Comparison of ENCODE assay signal across 16 cellular contexts in genomic region chr1:6884652-6885153, GRCh38.
"Had no signal": no experiment of that assay in that cellular context is flagged by ENCODE, and none has a peak within 500 bp of the region (broad histone marks: within the 10 kb centered on the region; RNA-seq: fewer than 3 reads in every experiment).

No MANE protein-coding gene starts in this region.

- H3K4me3 Mint-ChIP-seq: activated naive CD4-positive, alpha-beta T cell treated with anti-CD3 and anti-CD28 coated beads, Interleukin-2, amount 10 ng/mL, durations not matched to agents 7 days and 5 days; brain; central memory CD8-positive, alpha-beta T cell; immature natural killer cell; stimulated activated naive CD8-positive, alpha-beta T cell treated with anti-CD3 and anti-CD28 coated beads, Interleukin-15, Interleukin-2, amounts not matched to agents 100 ng/mL and 50 ng/mL, for 24 hours had no signal

- H3K36me3 Mint-ChIP-seq: activated naive CD4-positive, alpha-beta T cell treated with anti-CD3 and anti-CD28 coated beads, Interleukin-2, amount 10 ng/mL, durations not matched to agents 7 days and 5 days had no signal

- DNase-seq: activated CD4-positive, alpha-beta T cell treated with anti-CD3 and anti-CD28 coated beads for 4 hours; activated naive CD4-positive, alpha-beta T cell treated with anti-CD3 and anti-CD28 coated beads, Interleukin-2, amount 10 ng/mL, durations not matched to agents 7 days and 5 days; cortex of kidney; effector memory CD4-positive, alpha-beta T cell; erythroblast; immature natural killer cell; left ventricle myocardium superior; posterior cingulate gyrus; sigmoid colon; stimulated activated CD4-positive, alpha-beta T cell treated with anti-CD3 and anti-CD28 coated beads, Interleukin-2, amount 100 ng/mL, for 24 hours; T-helper 9 cell; testis had no signal

- H3K9me3 Mint-ChIP-seq: activated naive CD4-positive, alpha-beta T cell treated with anti-CD3 and anti-CD28 coated beads, Interleukin-2, amount 10 ng/mL, durations not matched to agents 7 days and 5 days; activated T-helper 2 cell treated with anti-CD3 and anti-CD28 coated beads, Interferon-gamma antibody, Interleukin-2, Interleukin-4, amounts not matched to agents 10 μg/mL and 5 μg/mL and 100 μg/mL, durations not matched to agents 14 hours and 24 hours and 36 hours; brain; central memory CD8-positive, alpha-beta T cell; immature natural killer cell; stimulated activated naive CD8-positive, alpha-beta T cell treated with anti-CD3 and anti-CD28 coated beads, Interleukin-15, Interleukin-2, amounts not matched to agents 100 ng/mL and 50 ng/mL, for 24 hours had no signal

- ATAC-seq: left ventricle myocardium superior had no signal

- H3K27me3 Mint-ChIP-seq: activated naive CD4-positive, alpha-beta T cell treated with anti-CD3 and anti-CD28 coated beads, Interleukin-2, amount 10 ng/mL, durations not matched to agents 7 days and 5 days; brain; central memory CD8-positive, alpha-beta T cell; stimulated activated naive CD8-positive, alpha-beta T cell treated with anti-CD3 and anti-CD28 coated beads, Interleukin-15, Interleukin-2, amounts not matched to agents 100 ng/mL and 50 ng/mL, for 24 hours had no signal

- H3K27ac ChIP-seq: sigmoid colon, testis had no signal

- H3K9me3 ChIP-seq: sigmoid colon, testis had no signal

- H3K4me3 ChIP-seq: sigmoid colon, testis had no signal

- H3K27ac Mint-ChIP-seq: activated naive CD4-positive, alpha-beta T cell treated with anti-CD3 and anti-CD28 coated beads, Interleukin-2, amount 10 ng/mL, durations not matched to agents 7 days and 5 days; activated T-helper 2 cell treated with anti-CD3 and anti-CD28 coated beads, Interferon-gamma antibody, Interleukin-2, Interleukin-4, amounts not matched to agents 10 μg/mL and 5 μg/mL and 100 μg/mL, durations not matched to agents 14 hours and 24 hours and 36 hours; immature natural killer cell; stimulated activated naive CD8-positive, alpha-beta T cell treated with anti-CD3 and anti-CD28 coated beads, Interleukin-15, Interleukin-2, amounts not matched to agents 100 ng/mL and 50 ng/mL, for 24 hours had no signal

- H3K27me3 ChIP-seq: sigmoid colon, testis had no signal

- H3K4me1 ChIP-seq: sigmoid colon, testis had no signal
